Comparison of ENCODE assay signal across 25 cellular contexts in genomic region chr3:39410893-39411292, GRCh38. TPM values are rescaled to one million over a fixed set of nuclear protein-coding genes. Genes with fewer than 3 reads are reported as not detected.
DNase-seq lines count a peak whose midpoint lies in the region; ATAC-seq and TF ChIP-seq lines count a peak whose summit lies in the region.
"Had no signal": no experiment of that assay in that cellular context is flagged by ENCODE, and none has a peak within 500 bp of the region (broad histone marks: within the 10 kb centered on the region; RNA-seq: fewer than 3 reads in every experiment).

No MANE protein-coding gene starts in this region.

- no peak for DNase-seq in activated CD4-positive, alpha-beta memory T cell treated with anti-CD3 and anti-CD28 coated beads for 36 hours
- DNase-seq in activated CD4-positive, alpha-beta memory T cell treated with anti-CD3 and anti-CD28 coated beads, Interleukin-2, amount 10 ng/mL, durations not matched to agents 7 days and 5 days: no peak
- DNase-seq in GM23338 (ENCODE audit: low spot score) (no peak), natural killer cell (no peak), OCI-M1 (lab: John Stamatoyannopoulos, UW) (no peak), A673 (ENCODE audit: low spot score) (no peak)
- no peak for DNase-seq in activated T-helper 1 cell treated with anti-CD3 and anti-CD28 coated beads, Interleukin-12 subunit alpha, Interleukin-12 subunit beta, Interleukin-2, Interleukin-4 antibody, amounts not matched to agents 30 ng/mL and 10 ng/mL and 1 ng/mL, durations not matched to agents 14 hours and 24 hours and 36 hours (ENCODE audit: low spot score)
- DNase-seq: activated CD4-positive, CD25-positive, alpha-beta regulatory T cell treated with anti-CD3 and anti-CD28 coated beads, Interleukin-2, amount 50 U/mL, for 72 hours; activated CD8-positive, alpha-beta memory T cell treated with anti-CD3 and anti-CD28 coated beads, Interleukin-2, amount 50 U/mL, for 4 hours; adrenal gland; effector CD4-positive, alpha-beta T cell; naive B cell; NCI-H1930; SHP77 treated with DMSO at 0.1 percent for 48 hours; spleen; stimulated activated naive CD4-positive, alpha-beta T cell; T-helper 2 cell; transverse colon had no signal

- H3K27me3 ChIP-seq in GM23338 (ENCODE audit: insufficient read depth) (no peaks in the 10 kb centered on the region), A673 (replicated peaks; ENCODE audit: insufficient read depth, low read depth, low read length, poor library complexity) (no peaks in the 10 kb centered on the region)
- H3K27me3 ChIP-seq: adrenal gland, cardiac muscle cell, spleen, transverse colon had no signal

- no peaks in the 10 kb centered on the region for H3K9me3 ChIP-seq in A673 (ENCODE audit: low read depth, low read length, poor library complexity, severe bottlenecking)
- H3K9me3 ChIP-seq: adrenal gland, spleen, transverse colon had no signal

- H3K27ac Mint-ChIP-seq in activated CD4-positive, alpha-beta memory T cell treated with anti-CD3 and anti-CD28 coated beads for 36 hours: peak overlapping the region; percentile 11
- no peak overlapping the region for H3K27ac Mint-ChIP-seq in activated CD4-positive, alpha-beta memory T cell treated with anti-CD3 and anti-CD28 coated beads, Interleukin-2, amount 10 ng/mL, durations not matched to agents 7 days and 5 days
- peak overlapping the region; percentile 81; the same call in 1 of the 2 replicates for H3K27ac Mint-ChIP-seq in GM23338
- no peak overlapping the region for H3K27ac Mint-ChIP-seq in activated T-helper 1 cell treated with anti-CD3 and anti-CD28 coated beads, Interleukin-12 subunit alpha, Interleukin-12 subunit beta, Interleukin-2, Interleukin-4 antibody, amounts not matched to agents 30 ng/mL and 10 ng/mL and 1 ng/mL, durations not matched to agents 14 hours and 24 hours and 36 hours
- H3K27ac Mint-ChIP-seq in natural killer cell: peak overlapping the region; percentile 18 to 98

- POLR2A ChIA-PET in activated CD4-positive, alpha-beta memory T cell treated with anti-CD3 and anti-CD28 coated beads for 36 hours (lab: Charles Lee): interaction anchor here (0.9 kb wide), 1 partner anchor 898 kb away, joined by 3 read pairs; no protein-coding TSS in a partner anchor
- POLR2A ChIA-PET in activated CD4-positive, alpha-beta memory T cell treated with anti-CD3 and anti-CD28 coated beads, Interleukin-2, amount 10 ng/mL, durations not matched to agents 7 days and 5 days (lab: Charles Lee): interaction anchor here (0.8 kb wide), 1 partner anchor 64 kb away, joined by 3 read pairs; no protein-coding TSS in a partner anchor
- POLR2A ChIA-PET in A673 (lab: Charles Lee; ENCODE audit: low non-redundant PET): no interaction called here

- no peak overlapping the region for H2AFZ ChIP-seq in GM23338

- intact Hi-C loops in activated CD4-positive, alpha-beta memory T cell treated with anti-CD3 and anti-CD28 coated beads for 36 hours (cut with micrococcal nuclease): no loop called here
- intact Hi-C loops in activated T-helper 1 cell treated with anti-CD3 and anti-CD28 coated beads, Interleukin-12 subunit alpha, Interleukin-12 subunit beta, Interleukin-2, Interleukin-4 antibody, amounts not matched to agents 30 ng/mL and 10 ng/mL and 1 ng/mL, durations not matched to agents 14 hours and 24 hours and 36 hours (cut with micrococcal nuclease): no loop called here
- intact Hi-C loops in natural killer cell (cut with micrococcal nuclease): no loop called here
- intact Hi-C loops in A673 (cut with micrococcal nuclease; ENCODE audit: unreplicated experiment): no loop called here

- peaks cover 2% of the 10 kb centered on the region for H3K27me3 Mint-ChIP-seq in activated CD4-positive, alpha-beta memory T cell treated with anti-CD3 and anti-CD28 coated beads for 36 hours
- no peaks in the 10 kb centered on the region for H3K27me3 Mint-ChIP-seq in activated CD4-positive, alpha-beta memory T cell treated with anti-CD3 and anti-CD28 coated beads, Interleukin-2, amount 10 ng/mL, durations not matched to agents 7 days and 5 days
- H3K27me3 Mint-ChIP-seq in GM23338 (ENCODE audit: insufficient read depth, low read depth, poor library complexity) (peaks cover 32% of the 10 kb centered on the region), natural killer cell (ENCODE audit: low read depth in 2 of 2) (no peaks in the 10 kb centered on the region)
- H3K27me3 Mint-ChIP-seq in activated T-helper 1 cell treated with anti-CD3 and anti-CD28 coated beads, Interleukin-12 subunit alpha, Interleukin-12 subunit beta, Interleukin-2, Interleukin-4 antibody, amounts not matched to agents 30 ng/mL and 10 ng/mL and 1 ng/mL, durations not matched to agents 14 hours and 24 hours and 36 hours (ENCODE audit: insufficient read depth): no peaks in the 10 kb centered on the region
- H3K27me3 Mint-ChIP-seq: naive B cell had no signal

- H3K4me3 ChIP-seq in GM23338: no peak overlapping the region; the same call in 1 of the 2 replicates
- no peak overlapping the region for H3K4me3 ChIP-seq in A673 (ENCODE audit: low read depth, low read length, poor library complexity, severe bottlenecking)
- H3K4me3 ChIP-seq: adrenal gland, cardiac muscle cell, lung, spleen, transverse colon had no signal

- H3K79me2 ChIP-seq in GM23338 (replicated peaks; ENCODE audit: insufficient read depth): peaks cover 47% of the 10 kb centered on the region

- H3K36me3 Mint-ChIP-seq in activated CD4-positive, alpha-beta memory T cell treated with anti-CD3 and anti-CD28 coated beads for 36 hours: peaks cover 70% of the 10 kb centered on the region
- peaks cover 78% of the 10 kb centered on the region for H3K36me3 Mint-ChIP-seq in activated CD4-positive, alpha-beta memory T cell treated with anti-CD3 and anti-CD28 coated beads, Interleukin-2, amount 10 ng/mL, durations not matched to agents 7 days and 5 days (ENCODE audit: low read depth)
- H3K36me3 Mint-ChIP-seq in GM23338 (ENCODE audit: low read depth) (peaks cover 90% of the 10 kb centered on the region), natural killer cell (peaks cover 20% of the 10 kb centered on the region)
- peaks cover 75% of the 10 kb centered on the region for H3K36me3 Mint-ChIP-seq in activated T-helper 1 cell treated with anti-CD3 and anti-CD28 coated beads, Interleukin-12 subunit alpha, Interleukin-12 subunit beta, Interleukin-2, Interleukin-4 antibody, amounts not matched to agents 30 ng/mL and 10 ng/mL and 1 ng/mL, durations not matched to agents 14 hours and 24 hours and 36 hours (ENCODE audit: low read depth)

- no peaks in the 10 kb centered on the region for H3K9me2 ChIP-seq in GM23338 (ENCODE audit: insufficient read depth)

- peak overlapping the region; percentile 16 for H3K4me3 Mint-ChIP-seq in activated CD4-positive, alpha-beta memory T cell treated with anti-CD3 and anti-CD28 coated beads for 36 hours
- H3K4me3 Mint-ChIP-seq in activated CD4-positive, alpha-beta memory T cell treated with anti-CD3 and anti-CD28 coated beads, Interleukin-2, amount 10 ng/mL, durations not matched to agents 7 days and 5 days: no peak overlapping the region
- H3K4me3 Mint-ChIP-seq in GM23338 (no peak overlapping the region), natural killer cell (no peak overlapping the region)
- peak overlapping the region; percentile 22 for H3K4me3 Mint-ChIP-seq in activated T-helper 1 cell treated with anti-CD3 and anti-CD28 coated beads, Interleukin-12 subunit alpha, Interleukin-12 subunit beta, Interleukin-2, Interleukin-4 antibody, amounts not matched to agents 30 ng/mL and 10 ng/mL and 1 ng/mL, durations not matched to agents 14 hours and 24 hours and 36 hours
- H3K4me3 Mint-ChIP-seq: CD14-positive monocyte had no signal

- H3K9me3 Mint-ChIP-seq in activated CD4-positive, alpha-beta memory T cell treated with anti-CD3 and anti-CD28 coated beads for 36 hours: no peaks in the 10 kb centered on the region
- no peaks in the 10 kb centered on the region for H3K9me3 Mint-ChIP-seq in activated CD4-positive, alpha-beta memory T cell treated with anti-CD3 and anti-CD28 coated beads, Interleukin-2, amount 10 ng/mL, durations not matched to agents 7 days and 5 days
- H3K9me3 Mint-ChIP-seq in GM23338 (peaks cover 3% of the 10 kb centered on the region; the same call in 1 of the 3 replicates), natural killer cell (no peaks in the 10 kb centered on the region)
- H3K9me3 Mint-ChIP-seq in activated T-helper 1 cell treated with anti-CD3 and anti-CD28 coated beads, Interleukin-12 subunit alpha, Interleukin-12 subunit beta, Interleukin-2, Interleukin-4 antibody, amounts not matched to agents 30 ng/mL and 10 ng/mL and 1 ng/mL, durations not matched to agents 14 hours and 24 hours and 36 hours: no peaks in the 10 kb centered on the region
- H3K9me3 Mint-ChIP-seq: naive B cell had no signal

- no peak for ATAC-seq in GM23338
- ATAC-seq in natural killer cell: no peak
- no peak for ATAC-seq in HG02870 (IDR thresholded peaks at IDR 0.05; ENCODE audit: unreplicated experiment)

- H3K36me3 ChIP-seq in GM23338 (ENCODE audit: insufficient read depth) (peaks cover 66% of the 10 kb centered on the region), A673 (ENCODE audit: insufficient read depth, low read length, poor library complexity, severe bottlenecking) (peaks cover 65% of the 10 kb centered on the region)

- CTCF ChIA-PET in activated CD4-positive, alpha-beta memory T cell treated with anti-CD3 and anti-CD28 coated beads for 36 hours (lab: Charles Lee): no interaction called here
- CTCF ChIA-PET in activated CD4-positive, alpha-beta memory T cell treated with anti-CD3 and anti-CD28 coated beads, Interleukin-2, amount 10 ng/mL, durations not matched to agents 7 days and 5 days (lab: Charles Lee): no interaction called here
- CTCF ChIA-PET in A673 (lab: Charles Lee): no interaction called here

- peak overlapping the region; percentile 80 for H3K27ac ChIP-seq in GM23338 (ENCODE audit: low read depth)
- H3K27ac ChIP-seq in A673 (ENCODE audit: low read depth, low read length, poor library complexity, severe bottlenecking): no peak overlapping the region
- H3K27ac ChIP-seq: adrenal gland, cardiac muscle cell, spleen, transverse colon had no signal

- peaks cover 22% of the 10 kb centered on the region for H3K4me1 ChIP-seq in GM23338 (ENCODE audit: insufficient read depth)
- no peaks in the 10 kb centered on the region for H3K4me1 ChIP-seq in A673 (ENCODE audit: insufficient read depth, low read length, poor library complexity, severe bottlenecking)

- no TSS peak for BruUV-seq in A673 (replicated peaks; lab: Mats Ljungman, UMichigan)

- peaks cover 47% of the 10 kb centered on the region for H3K4me1 Mint-ChIP-seq in activated CD4-positive, alpha-beta memory T cell treated with anti-CD3 and anti-CD28 coated beads for 36 hours (ENCODE audit: low read depth)
- H3K4me1 Mint-ChIP-seq in activated CD4-positive, alpha-beta memory T cell treated with anti-CD3 and anti-CD28 coated beads, Interleukin-2, amount 10 ng/mL, durations not matched to agents 7 days and 5 days: peaks cover 51% of the 10 kb centered on the region
- peaks cover 35% of the 10 kb centered on the region for H3K4me1 Mint-ChIP-seq in GM23338
- peaks cover 48% of the 10 kb centered on the region for H3K4me1 Mint-ChIP-seq in activated T-helper 1 cell treated with anti-CD3 and anti-CD28 coated beads, Interleukin-12 subunit alpha, Interleukin-12 subunit beta, Interleukin-2, Interleukin-4 antibody, amounts not matched to agents 30 ng/mL and 10 ng/mL and 1 ng/mL, durations not matched to agents 14 hours and 24 hours and 36 hours (ENCODE audit: low read depth)
- peaks cover 41 to 43% of the 10 kb centered on the region in 2 donors for H3K4me1 Mint-ChIP-seq in natural killer cell

- TF ChIP-seq CTCF in GM23338 (conservative IDR thresholded peaks at IDR 0.05; ENCODE audit: low read depth in 2 of 2) (no peak), natural killer cell (IDR thresholded peaks at IDR 0.05) (no peak), A673 (conservative IDR thresholded peaks at IDR 0.05; ENCODE audit: low read depth, low read length) (no peak)

- no peak overlapping the region for H3K4me2 ChIP-seq in GM23338

- H3F3A ChIP-seq in GM23338 (replicated peaks; ENCODE audit: low read depth): peaks cover 81% of the 10 kb centered on the region

- peaks cover 51% of the 10 kb centered on the region for H4K20me1 ChIP-seq in GM23338 (replicated peaks; ENCODE audit: insufficient read depth)

RNA-seq across cellular contexts. Expression of gene RPSA, which starts 4.4 kb away (rescaled TPM):
- 1,000 to 10,000 TPM; 2,627 to 2,738 TPM for total RNA-seq in activated CD4-positive, alpha-beta memory T cell treated with anti-CD3 and anti-CD28 coated beads for 36 hours
- 1,000 to 10,000 TPM; 1,345 to 1,384 TPM for total RNA-seq in activated CD4-positive, alpha-beta memory T cell treated with anti-CD3 and anti-CD28 coated beads, Interleukin-2, amount 10 ng/mL, durations not matched to agents 7 days and 5 days
- total RNA-seq in GM23338 (2014; rRNA removed; shearing (Covaris generic)): 1,658 and 1,827 TPM in 2 replicates
- 1,591 and 1,731 TPM in 2 replicates for polyA plus RNA-seq in GM23338 (2016; fragmentation: Nextera tagmentation; extraction: Ambion mirVana)
- 1,750 and 1,765 TPM in 2 replicates for total RNA-seq in activated T-helper 1 cell treated with anti-CD3 and anti-CD28 coated beads, Interleukin-12 subunit alpha, Interleukin-12 subunit beta, Interleukin-2, Interleukin-4 antibody, amounts not matched to agents 30 ng/mL and 10 ng/mL and 1 ng/mL, durations not matched to agents 14 hours and 24 hours and 36 hours
- total RNA-seq in natural killer cell (100 to 1,000 TPM; 737 to 921 (median 821) TPM), A673 (2021) (944 and 994 TPM in 2 replicates)

RNA-seq across cellular contexts. Expression of gene SLC25A38, which starts 27.7 kb away (rescaled TPM):
- 10 to 100 TPM; 23.1 to 24.9 TPM for total RNA-seq in activated CD4-positive, alpha-beta memory T cell treated with anti-CD3 and anti-CD28 coated beads for 36 hours
- total RNA-seq in activated CD4-positive, alpha-beta memory T cell treated with anti-CD3 and anti-CD28 coated beads, Interleukin-2, amount 10 ng/mL, durations not matched to agents 7 days and 5 days: 10 to 100 TPM; 34.2 to 35.8 TPM
- total RNA-seq in GM23338 (2014; rRNA removed; shearing (Covaris generic)): 35.9 and 61.9 TPM in 2 replicates
- 19.8 and 23.9 TPM in 2 replicates for polyA plus RNA-seq in GM23338 (2016; fragmentation: Nextera tagmentation; extraction: Ambion mirVana)
- total RNA-seq in activated T-helper 1 cell treated with anti-CD3 and anti-CD28 coated beads, Interleukin-12 subunit alpha, Interleukin-12 subunit beta, Interleukin-2, Interleukin-4 antibody, amounts not matched to agents 30 ng/mL and 10 ng/mL and 1 ng/mL, durations not matched to agents 14 hours and 24 hours and 36 hours: 40.0 and 43.1 TPM in 2 replicates
- total RNA-seq in natural killer cell: 10 to 100 TPM; 40.0 to 44.7 (median 41.7) TPM
- total RNA-seq in A673 (2021): 13.7 and 15.6 TPM in 2 replicates

RNA-seq across cellular contexts. Expression of gene MOBP, which starts 56.6 kb away (rescaled TPM):
- not detected for total RNA-seq in activated CD4-positive, alpha-beta memory T cell treated with anti-CD3 and anti-CD28 coated beads for 36 hours
- total RNA-seq in activated CD4-positive, alpha-beta memory T cell treated with anti-CD3 and anti-CD28 coated beads, Interleukin-2, amount 10 ng/mL, durations not matched to agents 7 days and 5 days: not detected
- total RNA-seq in GM23338 (2014; rRNA removed; shearing (Covaris generic)): not detected in 2 replicates
- polyA plus RNA-seq in GM23338 (2016; fragmentation: Nextera tagmentation; extraction: Ambion mirVana): not detected in 2 replicates
- not detected in 2 replicates for total RNA-seq in activated T-helper 1 cell treated with anti-CD3 and anti-CD28 coated beads, Interleukin-12 subunit alpha, Interleukin-12 subunit beta, Interleukin-2, Interleukin-4 antibody, amounts not matched to agents 30 ng/mL and 10 ng/mL and 1 ng/mL, durations not matched to agents 14 hours and 24 hours and 36 hours
- total RNA-seq in natural killer cell: not detected
- total RNA-seq in A673 (2021): 0.19 and 0.22 TPM in 2 replicates
- total RNA-seq: A172, cardiac muscle cell, fibroblast of lung, NCI-H460 had no signal
- polyA plus RNA-seq: cardiac muscle cell, CD14-positive monocyte, fibroblast of lung, spleen had no signal

Comparison
In these comparisons a context has a peak if more than half of its experiments do, and no peak if none do; other contexts are left out.
1. H3K27ac Mint-ChIP-seq: peak in activated CD4-positive, alpha-beta memory T cell treated with anti-CD3 and anti-CD28 coated beads for 36 hours (single experiment), GM23338 (single experiment) and natural killer cell (2 of 2); none in activated CD4-positive, alpha-beta memory T cell treated with anti-CD3 and anti-CD28 coated beads, Interleukin-2, amount 10 ng/mL, durations not matched to agents 7 days and 5 days (single experiment) and activated T-helper 1 cell treated with anti-CD3 and anti-CD28 coated beads, Interleukin-12 subunit alpha, Interleukin-12 subunit beta, Interleukin-2, Interleukin-4 antibody, amounts not matched to agents 30 ng/mL and 10 ng/mL and 1 ng/mL, durations not matched to agents 14 hours and 24 hours and 36 hours (single experiment).
2. H3K4me3 Mint-ChIP-seq: peak in activated CD4-positive, alpha-beta memory T cell treated with anti-CD3 and anti-CD28 coated beads for 36 hours (single experiment) and activated T-helper 1 cell treated with anti-CD3 and anti-CD28 coated beads, Interleukin-12 subunit alpha, Interleukin-12 subunit beta, Interleukin-2, Interleukin-4 antibody, amounts not matched to agents 30 ng/mL and 10 ng/mL and 1 ng/mL, durations not matched to agents 14 hours and 24 hours and 36 hours (single experiment); none in activated CD4-positive, alpha-beta memory T cell treated with anti-CD3 and anti-CD28 coated beads, Interleukin-2, amount 10 ng/mL, durations not matched to agents 7 days and 5 days (single experiment), GM23338 (single experiment) and natural killer cell (single experiment).